17 cellular contexts compared by ENCODE assay signal in genomic region chr1:71364236-71364635, GRCh38.
"Had no signal": no experiment of that assay in that cellular context is flagged by ENCODE, and none has a peak within 500 bp of the region (broad histone marks: within the 10 kb centered on the region; RNA-seq: fewer than 3 reads in every experiment).

No MANE protein-coding gene starts in this region.

- H3K4me3 ChIP-seq: dorsolateral prefrontal cortex, left lung, tibial artery had no signal

- H3K27ac ChIP-seq: dorsolateral prefrontal cortex, left lung, tibial artery, WERI-Rb-1 had no signal

- ATAC-seq: activated T-cell treated with anti-CD3 and anti-CD28 coated beads, Interleukin-2, amount 50 U/mL, for 72 hours; left lung; stimulated activated naive CD8-positive, alpha-beta T cell treated with anti-CD3 and anti-CD28 coated beads, Interleukin-15, Interleukin-2, amounts not matched to agents 100 U/mL and 50 U/mL, for 24 hours had no signal

- H3K27ac Mint-ChIP-seq: activated T-cell treated with anti-CD3 and anti-CD28 coated beads, Interleukin-2, amount 50 U/mL, for 72 hours; endodermal cell; nephron progenitor cell had no signal

- H3K27me3 ChIP-seq: dorsolateral prefrontal cortex, left lung, tibial artery had no signal

- DNase-seq: activated CD4-positive, alpha-beta T cell treated with anti-CD3 and anti-CD28 coated beads for 1 hour; activated CD4-positive, alpha-beta T cell treated with anti-CD3 and anti-CD28 coated beads, Interleukin-2, amount 50 U/mL, for 4 hours; activated effector memory CD4-positive, alpha-beta T cell treated with anti-CD3 and anti-CD28 coated beads, Interleukin-2, amount 50 U/mL, for 16 hours; activated naive CD4-positive, alpha-beta T cell treated with anti-CD3 and anti-CD28 coated beads, Interleukin-2, amount 50 U/mL, for 16 hours; activated T-cell treated with anti-CD3 and anti-CD28 coated beads, Interleukin-2, amount 50 U/mL, for 72 hours; dorsolateral prefrontal cortex; endodermal cell; left lung; nephron progenitor cell; nucleus accumbens; stimulated activated CD4-positive, alpha-beta T cell treated with anti-CD3 and anti-CD28 coated beads, Interleukin-2, amount 100 ng/mL, for 24 hours; stimulated activated naive CD8-positive, alpha-beta T cell treated with anti-CD3 and anti-CD28 coated beads, Interleukin-15, Interleukin-2, amounts not matched to agents 100 U/mL and 50 U/mL, for 24 hours; substantia nigra; tibial artery; WERI-Rb-1 had no signal

- H3K4me1 Mint-ChIP-seq: endodermal cell, nephron progenitor cell had no signal

- H3K9me3 Mint-ChIP-seq: endodermal cell, nephron progenitor cell had no signal

- H3K4me3 Mint-ChIP-seq: activated T-cell treated with anti-CD3 and anti-CD28 coated beads, Interleukin-2, amount 50 U/mL, for 72 hours; endodermal cell; nephron progenitor cell had no signal

- H3K4me1 ChIP-seq: tibial artery had no signal

- FAIRE-seq: colon, frontal cortex had no signal

- H3K36me3 ChIP-seq: left lung, tibial artery, WERI-Rb-1 had no signal

- H3K9me3 ChIP-seq: tibial artery had no signal
